In the genomic region with DNA sequence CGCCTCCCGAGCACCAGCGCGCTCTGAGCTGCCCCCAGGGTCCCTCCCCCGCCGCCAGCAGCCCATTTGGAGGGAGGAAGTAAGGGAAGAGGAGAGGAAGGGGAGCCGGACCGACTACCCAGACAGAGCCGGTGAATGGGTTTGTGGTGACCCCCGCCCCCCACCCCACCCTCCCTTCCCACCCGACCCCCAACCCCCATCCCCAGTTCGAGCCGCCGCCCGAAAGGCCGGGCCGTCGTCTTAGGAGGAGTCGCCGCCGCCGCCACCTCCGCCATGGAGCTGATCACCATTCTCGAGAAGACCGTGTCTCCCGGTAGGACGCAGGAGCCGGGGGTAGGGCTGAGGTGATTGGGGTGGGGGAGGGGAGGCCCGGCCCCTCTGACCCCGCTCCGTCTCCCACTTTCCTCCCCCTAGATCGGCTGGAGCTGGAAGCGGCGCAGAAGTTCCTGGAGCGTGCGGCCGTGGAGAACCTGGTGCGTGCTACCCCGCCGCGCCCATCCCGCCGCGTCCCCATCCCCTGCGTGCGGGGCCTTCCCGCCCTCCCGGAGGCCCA, we compare ENCODE assay signal across 1 cellular context.
TF ChIP-seq lines count a peak whose summit lies in the region.

No MANE protein-coding gene starts in this region.

TF ChIP-seq in K562, 482 proteins besides CTCF, POLR2A, EP300 and RAD21 (continued from another document):
- TF ChIP-seq, protein P1, sequence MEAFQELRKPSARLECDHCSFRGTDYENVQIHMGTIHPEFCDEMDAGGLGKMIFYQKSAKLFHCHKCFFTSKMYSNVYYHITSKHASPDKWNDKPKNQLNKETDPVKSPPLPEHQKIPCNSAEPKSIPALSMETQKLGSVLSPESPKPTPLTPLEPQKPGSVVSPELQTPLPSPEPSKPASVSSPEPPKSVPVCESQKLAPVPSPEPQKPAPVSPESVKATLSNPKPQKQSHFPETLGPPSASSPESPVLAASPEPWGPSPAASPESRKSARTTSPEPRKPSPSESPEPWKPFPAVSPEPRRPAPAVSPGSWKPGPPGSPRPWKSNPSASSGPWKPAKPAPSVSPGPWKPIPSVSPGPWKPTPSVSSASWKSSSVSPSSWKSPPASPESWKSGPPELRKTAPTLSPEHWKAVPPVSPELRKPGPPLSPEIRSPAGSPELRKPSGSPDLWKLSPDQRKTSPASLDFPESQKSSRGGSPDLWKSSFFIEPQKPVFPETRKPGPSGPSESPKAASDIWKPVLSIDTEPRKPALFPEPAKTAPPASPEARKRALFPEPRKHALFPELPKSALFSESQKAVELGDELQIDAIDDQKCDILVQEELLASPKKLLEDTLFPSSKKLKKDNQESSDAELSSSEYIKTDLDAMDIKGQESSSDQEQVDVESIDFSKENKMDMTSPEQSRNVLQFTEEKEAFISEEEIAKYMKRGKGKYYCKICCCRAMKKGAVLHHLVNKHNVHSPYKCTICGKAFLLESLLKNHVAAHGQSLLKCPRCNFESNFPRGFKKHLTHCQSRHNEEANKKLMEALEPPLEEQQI (IDR thresholded peaks at IDR 0.05), result 0 out of 2 replicates have a peak, but pooled peaks have one; percentile 53
- TF ChIP-seq, protein P2, sequence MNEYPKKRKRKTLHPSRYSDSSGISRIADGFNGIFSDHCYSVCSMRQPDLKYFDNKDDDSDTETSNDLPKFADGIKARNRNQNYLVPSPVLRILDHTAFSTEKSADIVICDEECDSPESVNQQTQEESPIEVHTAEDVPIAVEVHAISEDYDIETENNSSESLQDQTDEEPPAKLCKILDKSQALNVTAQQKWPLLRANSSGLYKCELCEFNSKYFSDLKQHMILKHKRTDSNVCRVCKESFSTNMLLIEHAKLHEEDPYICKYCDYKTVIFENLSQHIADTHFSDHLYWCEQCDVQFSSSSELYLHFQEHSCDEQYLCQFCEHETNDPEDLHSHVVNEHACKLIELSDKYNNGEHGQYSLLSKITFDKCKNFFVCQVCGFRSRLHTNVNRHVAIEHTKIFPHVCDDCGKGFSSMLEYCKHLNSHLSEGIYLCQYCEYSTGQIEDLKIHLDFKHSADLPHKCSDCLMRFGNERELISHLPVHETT (CRISPR knock-in tag; conservative IDR thresholded peaks at IDR 0.05 in 1 of 2, IDR thresholded peaks at IDR 0.05 in 1 of 2), result peak in 1 of 2 experiments; percentile 76; a peak in 1 of 4 replicates
- TF ChIP-seq KLF6 (CRISPR knock-in tag; IDR thresholded peaks at IDR 0.05; ENCODE audit: borderline replicate concordance) (0 out of 2 replicates have a peak, but pooled peaks have one; percentile 38), ZNF41 (CRISPR knock-in tag; conservative IDR thresholded peaks at IDR 0.05) (no peak), RB1 (IDR thresholded peaks at IDR 0.05; ENCODE audit: low read depth) (peak; percentile 82; the same call in 1 of the 2 replicates), RBFOX2 (IDR thresholded peaks at IDR 0.05; ENCODE audit: low read depth, low read length) (peak; percentile 86), SIN3A (IDR thresholded peaks at IDR 0.05; ENCODE audit: borderline replicate concordance in 2 of 2, control insufficient read depth in 1 of 2, low read depth in 2 of 2, low read length in 2 of 2) (peak in 1 of 2 experiments; percentile 81; a peak in 1 of 4 replicates), PRPF4 (IDR thresholded peaks at IDR 0.05; ENCODE audit: insufficient read depth, low read depth, low read length, poor library complexity, severe bottlenecking) (peak; percentile 83), KAT8 (IDR thresholded peaks at IDR 0.05; ENCODE audit: low read depth) (no peak), GATAD2A (IDR thresholded peaks at IDR 0.05) (0 out of 2 replicates have a peak, but pooled peaks have one; percentile 68), ZNF175 (CRISPR knock-in tag; IDR thresholded peaks at IDR 0.05; ENCODE audit: low read depth) (no peak), KDM1A (IDR thresholded peaks at IDR 0.05) (no peak), ZNF311 (CRISPR knock-in tag; IDR thresholded peaks at IDR 0.05) (no peak), BRCA1 (IDR thresholded peaks at IDR 0.05) (no peak), BRCA1 (CRISPR knock-in tag; IDR thresholded peaks at IDR 0.05) (no peak)
- TF ChIP-seq, protein P3, sequence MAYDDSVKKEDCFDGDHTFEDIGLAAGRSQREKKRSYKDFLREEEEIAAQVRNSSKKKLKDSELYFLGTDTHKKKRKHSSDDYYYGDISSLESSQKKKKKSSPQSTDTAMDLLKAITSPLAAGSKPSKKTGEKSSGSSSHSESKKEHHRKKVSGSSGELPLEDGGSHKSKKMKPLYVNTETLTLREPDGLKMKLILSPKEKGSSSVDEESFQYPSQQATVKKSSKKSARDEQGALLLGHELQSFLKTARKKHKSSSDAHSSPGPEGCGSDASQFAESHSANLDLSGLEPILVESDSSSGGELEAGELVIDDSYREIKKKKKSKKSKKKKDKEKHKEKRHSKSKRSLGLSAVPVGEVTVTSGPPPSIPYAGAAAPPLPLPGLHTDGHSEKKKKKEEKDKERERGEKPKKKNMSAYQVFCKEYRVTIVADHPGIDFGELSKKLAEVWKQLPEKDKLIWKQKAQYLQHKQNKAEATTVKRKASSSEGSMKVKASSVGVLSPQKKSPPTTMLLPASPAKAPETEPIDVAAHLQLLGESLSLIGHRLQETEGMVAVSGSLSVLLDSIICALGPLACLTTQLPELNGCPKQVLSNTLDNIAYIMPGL (CRISPR knock-in tag; IDR thresholded peaks at IDR 0.05), result 0 out of 2 replicates have a peak, but pooled peaks have one; percentile 10
